Comparison of ENCODE assay signal across 19 cellular contexts in the genomic region with DNA sequence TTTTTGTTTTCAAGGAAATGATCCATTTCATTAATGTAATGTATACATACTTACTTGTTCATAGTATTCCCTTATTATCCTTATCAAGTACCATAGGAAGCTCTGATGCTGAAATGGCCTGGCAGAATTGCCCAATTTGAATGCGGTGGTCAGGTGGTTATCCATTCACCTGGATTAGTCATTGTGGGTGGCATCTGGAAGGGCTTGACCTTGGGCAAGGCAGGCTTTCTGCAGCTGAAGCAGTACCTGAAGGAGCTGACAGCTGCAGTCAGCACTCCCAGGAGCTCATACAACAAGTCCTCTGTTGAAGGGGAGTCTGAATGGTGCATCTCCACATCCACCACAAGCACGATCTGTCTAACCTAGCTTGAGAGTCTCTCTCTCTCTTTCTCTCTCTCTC. TPM values are rescaled to one million over a fixed set of nuclear protein-coding genes. Genes with fewer than 3 reads are reported as not detected.
A peak's percentile ranks its signal among the peaks of the same experiment; 100 is the strongest.
DNase-seq lines count a peak whose midpoint lies in the region; TF ChIP-seq lines count a peak whose summit lies in the region.
"Had no signal": no experiment of that assay in that cellular context is flagged by ENCODE, and none has a peak within 500 bp of the region (broad histone marks: within the 10 kb centered on the region; RNA-seq: fewer than 3 reads in every experiment).

No MANE protein-coding gene starts in this region.

- DNase-seq in HPDE6-E6E7 (ENCODE audit: extremely low spot score): peak; percentile 31
- DNase-seq in RWPE1 (ENCODE audit: low spot score): peak; percentile 58
- DNase-seq in esophagus muscularis mucosa (ENCODE audit: extremely low spot score): peak; percentile 68
- DNase-seq in renal cortical epithelial cell (ENCODE audit: low read depth): peak; percentile 73
- no peak for DNase-seq in HFFc6
- DNase-seq in testis: no peak
- no peak for DNase-seq in activated naive CD4-positive, alpha-beta T cell treated with anti-CD3 and anti-CD28 coated beads, Interleukin-2, amount 10 ng/mL, durations not matched to agents 7 days and 5 days
- DNase-seq: DMS153, H9, NCI-H1048, NCI-H146, NCI-H2081, NCI-H510A, NCI-H82, SHP77, SK-N-SH had no signal

- H3K9me3 Mint-ChIP-seq in HFFc6: no peaks in the 10 kb centered on the region
- no peaks in the 10 kb centered on the region for H3K9me3 Mint-ChIP-seq in activated naive CD4-positive, alpha-beta T cell treated with anti-CD3 and anti-CD28 coated beads, Interleukin-2, amount 10 ng/mL, durations not matched to agents 7 days and 5 days
- H3K9me3 Mint-ChIP-seq: H9 had no signal

- no peak overlapping the region for H3K4me3 Mint-ChIP-seq in HFFc6
- no peak overlapping the region for H3K4me3 Mint-ChIP-seq in activated naive CD4-positive, alpha-beta T cell treated with anti-CD3 and anti-CD28 coated beads, Interleukin-2, amount 10 ng/mL, durations not matched to agents 7 days and 5 days
- H3K4me3 Mint-ChIP-seq: H9 had no signal

- POLR2A ChIA-PET in RWPE1 (lab: Yijun Ruan, JAX; ENCODE audit: low non-redundant PET): no interaction called here

- H3K4me1 Mint-ChIP-seq in HFFc6 (ENCODE audit: low read depth): no peaks in the 10 kb centered on the region
- H3K4me1 Mint-ChIP-seq in activated naive CD4-positive, alpha-beta T cell treated with anti-CD3 and anti-CD28 coated beads, Interleukin-2, amount 10 ng/mL, durations not matched to agents 7 days and 5 days: peaks cover 11% of the 10 kb centered on the region
- H3K4me1 Mint-ChIP-seq: CD14-positive monocyte had no signal

- no peaks in the 10 kb centered on the region for H3K36me3 Mint-ChIP-seq in HFFc6 (ENCODE audit: low read depth)
- no peaks in the 10 kb centered on the region for H3K36me3 Mint-ChIP-seq in activated naive CD4-positive, alpha-beta T cell treated with anti-CD3 and anti-CD28 coated beads, Interleukin-2, amount 10 ng/mL, durations not matched to agents 7 days and 5 days
- H3K36me3 Mint-ChIP-seq: CD14-positive monocyte had no signal

- TF ChIP-seq CTCF in RWPE1 (conservative IDR thresholded peaks at IDR 0.05; ENCODE audit: low read depth) (no peak), esophagus muscularis mucosa (IDR thresholded peaks at IDR 0.05) (no peak), HFFc6 (IDR thresholded peaks at IDR 0.05) (no peak), testis (IDR thresholded peaks at IDR 0.05) (no peak)

- H3K9me3 ChIP-seq in esophagus muscularis mucosa (no peaks in the 10 kb centered on the region), testis (no peaks in the 10 kb centered on the region)
- H3K9me3 ChIP-seq: SK-N-SH had no signal

- 86% methylated on average over 2 of the region's 2 CpGs for whole genome bisulfite sequencing in esophagus muscularis mucosa
- 75 to 79% methylated on average over 2 of the region's 2 CpGs for WGBS in testis, 2 donors

- H3K27me3 ChIP-seq in esophagus muscularis mucosa (no peaks in the 10 kb centered on the region), testis (no peaks in the 10 kb centered on the region)

- H3K4me3 ChIP-seq in esophagus muscularis mucosa: no peak overlapping the region
- no peak overlapping the region for H3K4me3 ChIP-seq in testis
- H3K4me3 ChIP-seq: K562 had no signal

- H3K27me3 Mint-ChIP-seq in HFFc6 (ENCODE audit: insufficient read depth): peaks cover 23% of the 10 kb centered on the region
- H3K27me3 Mint-ChIP-seq in activated naive CD4-positive, alpha-beta T cell treated with anti-CD3 and anti-CD28 coated beads, Interleukin-2, amount 10 ng/mL, durations not matched to agents 7 days and 5 days: peaks cover 36% of the 10 kb centered on the region

- TF ChIP-seq POLR2A in esophagus muscularis mucosa (IDR thresholded peaks at IDR 0.05; ENCODE audit: low read depth): no peak
- no peak for TF ChIP-seq POLR2A in testis (IDR thresholded peaks at IDR 0.05)

- CTCF ChIA-PET in RWPE1 (lab: Yijun Ruan, JAX): no interaction called here
- CTCF ChIA-PET in activated naive CD4-positive, alpha-beta T cell treated with anti-CD3 and anti-CD28 coated beads, Interleukin-2, amount 10 ng/mL, durations not matched to agents 7 days and 5 days (lab: Charles Lee): no interaction called here

- H3K27ac ChIP-seq in RWPE1 (no peak overlapping the region), esophagus muscularis mucosa (replicated peaks in 1 of 4) (no peak overlapping the region), testis (no peak overlapping the region)
- H3K27ac ChIP-seq: HL-60 had no signal

- H3K4me1 ChIP-seq in esophagus muscularis mucosa: no peaks in the 10 kb centered on the region
- H3K4me1 ChIP-seq in testis: no peaks in the 10 kb centered on the region

- intact Hi-C loops in esophagus muscularis mucosa (cut with DNase I) (no loop called here), testis (cut with DNase I; ENCODE audit: low total_unique reads) (no loop called here)

- no peak for TF ChIP-seq EP300 in esophagus muscularis mucosa (IDR thresholded peaks at IDR 0.05)

- no peak overlapping the region for H3K27ac Mint-ChIP-seq in HFFc6
- no peak overlapping the region for H3K27ac Mint-ChIP-seq in activated naive CD4-positive, alpha-beta T cell treated with anti-CD3 and anti-CD28 coated beads, Interleukin-2, amount 10 ng/mL, durations not matched to agents 7 days and 5 days

- H3K36me3 ChIP-seq in esophagus muscularis mucosa (no peaks in the 10 kb centered on the region), testis (ENCODE audit: low read depth, missing control alignments) (no peaks in the 10 kb centered on the region)

RNA-seq across cellular contexts. Expression of gene IQCF5, which starts 12.2 kb away (rescaled TPM):
- total RNA-seq in esophagus muscularis mucosa: not detected
- not detected in 2 replicates for total RNA-seq in renal cortical epithelial cell
- total RNA-seq in HFFc6 (2021; fragmentation: NEBNext Ultra II Directional; extraction: Animal tissue kit (Norgen Biotek cat#: 25700)): not detected
- 100 to 1,000 TPM in 1 of 2 donors, 10 to 100 TPM in 1; 34.3 to 114 TPM for total RNA-seq in testis
- polyA plus RNA-seq in testis (ENCODE audit: insufficient read depth, low read depth, low replicate concordance): 78.9 TPM
- total RNA-seq: H9, K562 had no signal
- polyA plus RNA-seq: CD14-positive monocyte, K562, SK-N-SH had no signal

RNA-seq across cellular contexts. Expression of gene IQCF1, which starts 15.5 kb away (rescaled TPM):
- not detected for total RNA-seq in esophagus muscularis mucosa
- total RNA-seq in renal cortical epithelial cell: not detected in 2 replicates
- not detected for total RNA-seq in HFFc6 (2021; fragmentation: NEBNext Ultra II Directional; extraction: Animal tissue kit (Norgen Biotek cat#: 25700))
- 10 to 100 TPM; 35.3 to 90.1 TPM for total RNA-seq in testis
- polyA plus RNA-seq in testis (ENCODE audit: insufficient read depth, low read depth, low replicate concordance): 110 TPM
- total RNA-seq: H9, K562 had no signal
- polyA plus RNA-seq: CD14-positive monocyte, K562, SK-N-SH had no signal

RNA-seq across cellular contexts. Expression of gene IQCF2, which starts 26.2 kb away (rescaled TPM):
- not detected for total RNA-seq in esophagus muscularis mucosa
- not detected in 2 replicates for total RNA-seq in renal cortical epithelial cell
- not detected for total RNA-seq in HFFc6 (2021; fragmentation: NEBNext Ultra II Directional; extraction: Animal tissue kit (Norgen Biotek cat#: 25700))
- total RNA-seq in testis: 10 to 100 TPM; 20.1 to 78.0 TPM
- polyA plus RNA-seq in testis (ENCODE audit: insufficient read depth, low read depth, low replicate concordance): 65.9 TPM
- total RNA-seq: H9, K562 had no signal
- polyA plus RNA-seq: CD14-positive monocyte, K562, SK-N-SH had no signal

RNA-seq across cellular contexts. Expression of gene RRP9, which starts 54.1 kb away (rescaled TPM):
- 10 to 100 TPM in 3 of 4 donors, 1 to 10 TPM in 1; 9.6 to 20.7 (median 15.5) TPM for total RNA-seq in esophagus muscularis mucosa
- 17.1 and 37.5 TPM in 2 replicates for total RNA-seq in renal cortical epithelial cell
- total RNA-seq in HFFc6 (2021; fragmentation: NEBNext Ultra II Directional; extraction: Animal tissue kit (Norgen Biotek cat#: 25700)): 10 to 100 TPM; 30.0 to 36.6 (median 32.5) TPM
- total RNA-seq in testis: 10 to 100 TPM; 11.6 to 18.1 TPM
- polyA plus RNA-seq in testis (ENCODE audit: insufficient read depth, low read depth, low replicate concordance): 18.7 TPM

RNA-seq across cellular contexts. Expression of gene PARP3, which starts 54.5 kb away (rescaled TPM):
- 10 to 100 TPM; 22.9 to 37.9 (median 30.1) TPM for total RNA-seq in esophagus muscularis mucosa
- 49.8 and 58.4 TPM in 2 replicates for total RNA-seq in renal cortical epithelial cell
- 10 to 100 TPM; 13.7 to 20.1 (median 17.1) TPM for total RNA-seq in HFFc6 (2021; fragmentation: NEBNext Ultra II Directional; extraction: Animal tissue kit (Norgen Biotek cat#: 25700))
- total RNA-seq in testis: 10 to 100 TPM; 17.5 to 24.7 TPM
- polyA plus RNA-seq in testis (ENCODE audit: insufficient read depth, low read depth, low replicate concordance): 18.2 TPM

Comparison
In these comparisons a context has a peak if more than half of its experiments do, and no peak if none do; other contexts are left out.
1. DNase-seq: peak in HPDE6-E6E7 (single experiment), RWPE1 (single experiment), esophagus muscularis mucosa (single experiment) and renal cortical epithelial cell (single experiment); none in HFFc6 (single experiment), testis (single experiment) and activated naive CD4-positive, alpha-beta T cell treated with anti-CD3 and anti-CD28 coated beads, Interleukin-2, amount 10 ng/mL, durations not matched to agents 7 days and 5 days (single experiment).
2. RNA of gene IQCF5, which starts 12.2 kb away (total RNA-seq): 34.3 to 114 TPM in testis; not detected in esophagus muscularis mucosa, not detected in renal cortical epithelial cell and not detected in HFFc6; every median in the first group is over 10 times any median in the second.
3. RNA of gene IQCF1, which starts 15.5 kb away (total RNA-seq): 35.3 to 90.1 TPM in testis; not detected in esophagus muscularis mucosa, not detected in renal cortical epithelial cell and not detected in HFFc6; every median in the first group is over 10 times any median in the second.
4. RNA of gene IQCF2, which starts 26.2 kb away (total RNA-seq): 20.1 to 78.0 TPM in testis; not detected in esophagus muscularis mucosa, not detected in renal cortical epithelial cell and not detected in HFFc6; every median in the first group is over 10 times any median in the second.